1 cellular context compared by ENCODE assay signal in the genomic region with DNA sequence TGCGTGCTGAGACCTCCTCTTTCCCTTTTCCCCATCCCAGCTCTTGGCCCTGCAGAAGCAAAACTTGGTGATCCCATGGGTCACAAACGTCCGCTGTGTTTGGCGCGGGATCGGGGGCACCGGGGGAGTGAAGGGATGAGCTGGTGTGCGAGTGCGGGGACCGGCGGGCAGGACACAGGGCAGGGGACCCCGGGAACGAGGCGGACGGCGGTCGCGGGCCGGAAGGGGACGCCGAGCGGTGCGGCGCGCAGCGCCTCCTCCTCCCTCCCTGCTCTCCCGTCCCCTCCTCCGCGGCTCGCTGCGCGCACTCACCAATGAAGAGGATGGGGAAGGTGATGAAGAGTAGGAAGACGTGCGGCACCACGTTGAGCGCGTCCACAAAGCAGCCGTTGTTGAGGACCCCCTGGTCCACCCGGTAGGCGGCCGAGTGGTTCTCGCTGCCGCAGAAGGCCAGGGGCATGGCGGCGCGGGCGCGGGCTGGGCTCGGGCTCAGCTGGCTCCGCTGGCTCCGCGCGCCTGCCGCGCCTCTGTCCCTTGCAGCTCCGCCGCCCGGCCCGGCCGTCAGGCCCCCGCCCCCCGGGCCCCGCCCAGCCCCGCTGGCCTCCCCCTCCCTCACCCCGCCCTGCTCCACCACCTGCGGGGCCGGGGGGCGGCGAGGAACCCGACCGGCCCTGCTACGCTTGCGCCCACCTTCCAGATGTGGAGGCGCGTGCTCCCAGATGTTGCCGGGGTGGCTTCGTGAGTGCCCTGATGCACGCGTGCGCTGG.
TF ChIP-seq lines count a peak whose summit lies in the region.

Gene ABCC8 (minus strand): TSS at position 529 of the 767 bp plus-strand sequence. CDS start 69 bp downstream, at position 460.

TF ChIP-seq in HEK293, 187 proteins besides CTCF, POLR2A, EP300 and RAD21 (continued from another document):
- TF ChIP-seq PATZ1 (tag by site-specific recombination; IDR thresholded peaks at IDR 0.05) (no peak), ZNF148 (tag by site-specific recombination; IDR thresholded peaks at IDR 0.05; ENCODE audit: borderline replicate concordance) (no peak), GLIS1 (tag by site-specific recombination; IDR thresholded peaks at IDR 0.05) (no peak), ZNF354C (tag by site-specific recombination; IDR thresholded peaks at IDR 0.05; ENCODE audit: borderline replicate concordance, low read depth) (no peak), ZBTB48 (tag by site-specific recombination; IDR thresholded peaks at IDR 0.05) (peak; percentile 54), ZNF677 (tag by site-specific recombination; IDR thresholded peaks at IDR 0.05) (no peak), ZBTB20 (tag by site-specific recombination; IDR thresholded peaks at IDR 0.05) (peak; percentile 72; the same call in 1 of the 2 replicates), ZBTB11 (tag by site-specific recombination; conservative IDR thresholded peaks at IDR 0.05; ENCODE audit: low read depth) (peak; percentile 87), ZNF112 (tag by site-specific recombination; IDR thresholded peaks at IDR 0.05) (no peak), ZNF549 (tag by site-specific recombination; IDR thresholded peaks at IDR 0.05) (no peak), ZNF501 (tag by site-specific recombination; IDR thresholded peaks at IDR 0.05) (no peak), EGR2 (tag by site-specific recombination; IDR thresholded peaks at IDR 0.05; ENCODE audit: low read depth) (no peak), ZNF791 (tag by site-specific recombination; IDR thresholded peaks at IDR 0.05) (no peak), KLF16 (tag by site-specific recombination; IDR thresholded peaks at IDR 0.05) (no peak), ZFP37 (tag by site-specific recombination; IDR thresholded peaks at IDR 0.05) (no peak), TCF7L2 (IDR thresholded peaks at IDR 0.05; ENCODE audit: borderline replicate concordance, low read depth, low read length) (no peak), ZNF843 (tag by site-specific recombination; IDR thresholded peaks at IDR 0.05) (no peak), ZSCAN30 (tag by site-specific recombination; IDR thresholded peaks at IDR 0.05) (no peak), ZNF776 (tag by site-specific recombination; IDR thresholded peaks at IDR 0.05; ENCODE audit: borderline replicate concordance) (no peak), ZNF529 (tag by site-specific recombination; IDR thresholded peaks at IDR 0.05; ENCODE audit: insufficient replicate concordance) (no peak), ZBTB8A (tag by site-specific recombination; IDR thresholded peaks at IDR 0.05) (0 out of 2 replicates have a peak, but pooled peaks have one; percentile 42), GLIS2 (tag by site-specific recombination; IDR thresholded peaks at IDR 0.05) (peak; percentile 44; the same call in 1 of the 2 replicates), ZNF692 (tag by site-specific recombination; IDR thresholded peaks at IDR 0.05) (no peak), RBAK (tag by site-specific recombination; IDR thresholded peaks at IDR 0.05) (no peak), SETDB1 (IDR thresholded peaks at IDR 0.05; ENCODE audit: insufficient read length, low read length) (no peak), ZSCAN16 (tag by site-specific recombination; IDR thresholded peaks at IDR 0.05) (no peak), ZNF423 (tag by site-specific recombination; IDR thresholded peaks at IDR 0.05) (no peak)
- TF ChIP-seq, protein P1, sequence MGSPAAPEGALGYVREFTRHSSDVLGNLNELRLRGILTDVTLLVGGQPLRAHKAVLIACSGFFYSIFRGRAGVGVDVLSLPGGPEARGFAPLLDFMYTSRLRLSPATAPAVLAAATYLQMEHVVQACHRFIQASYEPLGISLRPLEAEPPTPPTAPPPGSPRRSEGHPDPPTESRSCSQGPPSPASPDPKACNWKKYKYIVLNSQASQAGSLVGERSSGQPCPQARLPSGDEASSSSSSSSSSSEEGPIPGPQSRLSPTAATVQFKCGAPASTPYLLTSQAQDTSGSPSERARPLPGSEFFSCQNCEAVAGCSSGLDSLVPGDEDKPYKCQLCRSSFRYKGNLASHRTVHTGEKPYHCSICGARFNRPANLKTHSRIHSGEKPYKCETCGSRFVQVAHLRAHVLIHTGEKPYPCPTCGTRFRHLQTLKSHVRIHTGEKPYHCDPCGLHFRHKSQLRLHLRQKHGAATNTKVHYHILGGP (tag by site-specific recombination; IDR thresholded peaks at IDR 0.05) = no peak
- TF ChIP-seq, protein P2, sequence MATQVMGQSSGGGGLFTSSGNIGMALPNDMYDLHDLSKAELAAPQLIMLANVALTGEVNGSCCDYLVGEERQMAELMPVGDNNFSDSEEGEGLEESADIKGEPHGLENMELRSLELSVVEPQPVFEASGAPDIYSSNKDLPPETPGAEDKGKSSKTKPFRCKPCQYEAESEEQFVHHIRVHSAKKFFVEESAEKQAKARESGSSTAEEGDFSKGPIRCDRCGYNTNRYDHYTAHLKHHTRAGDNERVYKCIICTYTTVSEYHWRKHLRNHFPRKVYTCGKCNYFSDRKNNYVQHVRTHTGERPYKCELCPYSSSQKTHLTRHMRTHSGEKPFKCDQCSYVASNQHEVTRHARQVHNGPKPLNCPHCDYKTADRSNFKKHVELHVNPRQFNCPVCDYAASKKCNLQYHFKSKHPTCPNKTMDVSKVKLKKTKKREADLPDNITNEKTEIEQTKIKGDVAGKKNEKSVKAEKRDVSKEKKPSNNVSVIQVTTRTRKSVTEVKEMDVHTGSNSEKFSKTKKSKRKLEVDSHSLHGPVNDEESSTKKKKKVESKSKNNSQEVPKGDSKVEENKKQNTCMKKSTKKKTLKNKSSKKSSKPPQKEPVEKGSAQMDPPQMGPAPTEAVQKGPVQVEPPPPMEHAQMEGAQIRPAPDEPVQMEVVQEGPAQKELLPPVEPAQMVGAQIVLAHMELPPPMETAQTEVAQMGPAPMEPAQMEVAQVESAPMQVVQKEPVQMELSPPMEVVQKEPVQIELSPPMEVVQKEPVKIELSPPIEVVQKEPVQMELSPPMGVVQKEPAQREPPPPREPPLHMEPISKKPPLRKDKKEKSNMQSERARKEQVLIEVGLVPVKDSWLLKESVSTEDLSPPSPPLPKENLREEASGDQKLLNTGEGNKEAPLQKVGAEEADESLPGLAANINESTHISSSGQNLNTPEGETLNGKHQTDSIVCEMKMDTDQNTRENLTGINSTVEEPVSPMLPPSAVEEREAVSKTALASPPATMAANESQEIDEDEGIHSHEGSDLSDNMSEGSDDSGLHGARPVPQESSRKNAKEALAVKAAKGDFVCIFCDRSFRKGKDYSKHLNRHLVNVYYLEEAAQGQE (tag by site-specific recombination; IDR thresholded peaks at IDR 0.05) = no peak
- TF ChIP-seq, protein P3, sequence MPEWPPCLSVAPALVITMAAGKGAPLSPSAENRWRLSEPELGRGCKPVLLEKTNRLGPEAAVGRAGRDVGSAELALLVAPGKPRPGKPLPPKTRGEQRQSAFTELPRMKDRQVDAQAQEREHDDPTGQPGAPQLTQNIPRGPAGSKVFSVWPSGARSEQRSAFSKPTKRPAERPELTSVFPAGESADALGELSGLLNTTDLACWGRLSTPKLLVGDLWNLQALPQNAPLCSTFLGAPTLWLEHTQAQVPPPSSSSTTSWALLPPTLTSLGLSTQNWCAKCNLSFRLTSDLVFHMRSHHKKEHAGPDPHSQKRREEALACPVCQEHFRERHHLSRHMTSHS (tag by site-specific recombination; IDR thresholded peaks at IDR 0.05) = no peak
